23 cellular contexts compared by ENCODE assay signal in the genomic region with DNA sequence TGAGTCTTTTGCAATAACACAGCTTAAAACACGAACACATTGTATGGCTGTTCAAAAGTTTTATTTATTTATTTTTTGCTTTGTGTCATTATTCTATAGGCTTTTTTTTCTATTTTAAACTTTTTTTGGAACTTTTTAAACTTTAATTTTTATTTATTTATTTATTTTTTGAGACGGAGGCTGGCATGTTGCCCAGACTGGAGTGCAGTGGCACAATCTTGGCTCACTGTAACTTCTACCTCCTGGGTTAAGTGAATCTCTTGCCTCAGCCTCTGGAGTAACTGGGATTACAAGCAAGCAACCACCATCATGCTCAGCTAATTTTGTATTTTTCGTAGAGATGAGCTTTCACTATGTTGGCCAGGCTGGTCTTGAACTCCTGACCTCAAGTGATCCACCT.
"Had no signal": no experiment of that assay in that cellular context is flagged by ENCODE, and none has a peak within 500 bp of the region (broad histone marks: within the 10 kb centered on the region; RNA-seq: fewer than 3 reads in every experiment).

No MANE protein-coding gene starts in this region.

- H3K36me3 Mint-ChIP-seq: naive thymus-derived CD4-positive, alpha-beta T cell; natural killer cell; stimulated activated effector memory CD8-positive, alpha-beta T cell treated with anti-CD3 and anti-CD28 coated beads, Interleukin-12 subunit alpha, Interleukin-12 subunit beta, amount 100 ng/mL, for 72 hours; stimulated activated naive B cell treated with anti-CD40 and anti-IgM and Interleukin-4, amounts not matched to agents 10 μg/mL and 1 μg/mL and 100 μg/mL, for 72 hours had no signal

- FAIRE-seq: pancreas, urothelium cell line had no signal

- DNase-seq: naive thymus-derived CD4-positive, alpha-beta T cell; natural killer cell; pancreas; psoas muscle; right cardiac atrium; right lobe of liver; sigmoid colon; small intestine; stimulated activated CD4-positive, alpha-beta T cell treated with anti-CD3 and anti-CD28 coated beads, Interleukin-15, amount 100 ng/mL, for 24 hours; stimulated activated CD4-positive, alpha-beta T cell treated with anti-CD3 and anti-CD28 coated beads, Interleukin-2, amount 100 ng/mL, for 24 hours; stimulated activated CD4-positive, alpha-beta T cell treated with anti-CD3 and anti-CD28 coated beads, Interleukin-2, amount 100 ng/mL, for 48 hours; stimulated activated CD4-positive, alpha-beta T cell treated with anti-CD3 and anti-CD28 coated beads, Interleukin-4, amount 100 ng/mL, for 24 hours; stimulated activated naive B cell treated with anti-CD40 and anti-IgM and Interleukin-4, amounts not matched to agents 10 μg/mL and 1 μg/mL and 100 μg/mL, for 72 hours; stimulated activated naive CD4-positive, alpha-beta T cell treated with Interleukin-2 at 50 U/mL for 16 hours; stomach; thyroid gland; trophoblast cell; upper lobe of left lung had no signal

- H3K27me3 Mint-ChIP-seq: stimulated activated naive B cell treated with anti-CD40 and anti-IgM and Interleukin-4, amounts not matched to agents 10 μg/mL and 1 μg/mL and 100 μg/mL, for 72 hours; stimulated activated naive CD8-positive, alpha-beta T cell treated with anti-CD3 and anti-CD28 coated beads, Interleukin-15, Interleukin-2, amounts not matched to agents 100 ng/mL and 50 ng/mL, for 24 hours had no signal

- H3K4me1 Mint-ChIP-seq: naive thymus-derived CD4-positive, alpha-beta T cell; natural killer cell; nephron; neural crest cell; stimulated activated effector memory CD8-positive, alpha-beta T cell treated with anti-CD3 and anti-CD28 coated beads, Interleukin-12 subunit alpha, Interleukin-12 subunit beta, amount 100 ng/mL, for 72 hours; stimulated activated naive B cell treated with anti-CD40 and anti-IgM and Interleukin-4, amounts not matched to agents 10 μg/mL and 1 μg/mL and 100 μg/mL, for 72 hours had no signal

- H3K27ac Mint-ChIP-seq: naive thymus-derived CD4-positive, alpha-beta T cell; natural killer cell; nephron; stimulated activated effector memory CD8-positive, alpha-beta T cell treated with anti-CD3 and anti-CD28 coated beads, Interleukin-12 subunit alpha, Interleukin-12 subunit beta, amount 100 ng/mL, for 72 hours; stimulated activated naive B cell treated with anti-CD40 and anti-IgM and Interleukin-4, amounts not matched to agents 10 μg/mL and 1 μg/mL and 100 μg/mL, for 72 hours; stimulated activated naive CD8-positive, alpha-beta T cell treated with anti-CD3 and anti-CD28 coated beads, Interleukin-15, Interleukin-2, amounts not matched to agents 100 ng/mL and 50 ng/mL, for 24 hours had no signal

- H3K9me3 Mint-ChIP-seq: natural killer cell; neural crest cell; stimulated activated effector memory CD8-positive, alpha-beta T cell treated with anti-CD3 and anti-CD28 coated beads, Interleukin-12 subunit alpha, Interleukin-12 subunit beta, amount 100 ng/mL, for 72 hours; stimulated activated naive CD8-positive, alpha-beta T cell treated with anti-CD3 and anti-CD28 coated beads, Interleukin-15, Interleukin-2, amounts not matched to agents 100 ng/mL and 50 ng/mL, for 24 hours had no signal

- ATAC-seq: naive thymus-derived CD4-positive, alpha-beta T cell; natural killer cell; pancreas; psoas muscle; right cardiac atrium; right lobe of liver; stimulated activated naive B cell treated with anti-CD40 and anti-IgM and Interleukin-4, amounts not matched to agents 10 μg/mL and 1 μg/mL and 100 μg/mL, for 72 hours had no signal

- H3K4me3 Mint-ChIP-seq: naive thymus-derived CD4-positive, alpha-beta T cell; natural killer cell; nephron; neural crest cell; stimulated activated effector memory CD8-positive, alpha-beta T cell treated with anti-CD3 and anti-CD28 coated beads, Interleukin-12 subunit alpha, Interleukin-12 subunit beta, amount 100 ng/mL, for 72 hours; stimulated activated naive B cell treated with anti-CD40 and anti-IgM and Interleukin-4, amounts not matched to agents 10 μg/mL and 1 μg/mL and 100 μg/mL, for 72 hours; stimulated activated naive CD8-positive, alpha-beta T cell treated with anti-CD3 and anti-CD28 coated beads, Interleukin-15, Interleukin-2, amounts not matched to agents 100 ng/mL and 50 ng/mL, for 24 hours had no signal
